ENCODE assay signal across 8 cellular contexts in genomic region chr15:25439456-25439836, GRCh38. TPM values are rescaled to one million over a fixed set of nuclear protein-coding genes. Genes with fewer than 3 reads are reported as not detected.
DNase-seq lines count a peak whose midpoint lies in the region; ATAC-seq, FAIRE-seq and TF ChIP-seq lines count a peak whose summit lies in the region.

No MANE protein-coding gene starts in this region.

- 2% methylated on average over 12 of the region's 12 CpGs for WGBS in liver
- 9 to 10% methylated on average over 10 to 12 of the region's 12 CpGs for WGBS in thyroid gland, 2 donors

- FAIRE-seq in bronchial epithelial cell (lab: Jason Lieb, UNC) = no peak

- intact Hi-C loops in thyroid gland (cut with DNase I) = no loop called here

- peak; percentile 11 for DNase-seq in GM03348 (ENCODE audit: low spot score)
- DNase-seq in LoVo (ENCODE audit: low spot score) = peak; percentile 29
- DNase-seq in bronchial epithelial cell (ENCODE audit: low read depth) = peak; percentile 29
- no peak for DNase-seq in thyroid gland
- DNase-seq in UCSD-AML1 (lab: John Stamatoyannopoulos, UW; ENCODE audit: unreplicated experiment) = no peak
- no peak for DNase-seq in NCI-H187 (lab: John Stamatoyannopoulos, UW)

- H3K36me3 ChIP-seq in bronchial epithelial cell (ENCODE audit: control insufficient read depth, insufficient read depth, low read length) (no peaks in the 10 kb centered on the region), liver (ENCODE audit: control insufficient read depth in 4 of 4, insufficient read depth in 3 of 4, low read depth in 1 of 4, low read length in 3 of 4) (no peaks in the 10 kb centered on the region), thyroid gland (peaks cover 0 to 5% of the 10 kb centered on the region in 2 donors)

- ATAC-seq in GM21576 (IDR thresholded peaks at IDR 0.05; ENCODE audit: unreplicated experiment) = peak; percentile 6

- TF ChIP-seq POLR2A in thyroid gland (IDR thresholded peaks at IDR 0.05) = no peak

- H3K27me3 ChIP-seq in bronchial epithelial cell (ENCODE audit: control insufficient read depth, insufficient read depth, low read length) = no peaks in the 10 kb centered on the region
- H3K27me3 ChIP-seq in liver (ENCODE audit: control insufficient read depth in 4 of 4, insufficient read depth in 4 of 4, low read length in 3 of 4) = no peaks in the 10 kb centered on the region
- H3K27me3 ChIP-seq in thyroid gland = no peaks in the 10 kb centered on the region

- TF ChIP-seq CTCF in bronchial epithelial cell (IDR thresholded peaks at IDR 0.05; ENCODE audit: insufficient read depth, low read length, severe bottlenecking) (no peak), liver (IDR thresholded peaks at IDR 0.05; ENCODE audit: low read depth, low read length, missing input control) (no peak), thyroid gland (IDR thresholded peaks at IDR 0.05) (no peak)

- H3K9ac ChIP-seq in liver (ENCODE audit: low read depth in 1 of 2, low read length in 2 of 2) = peak overlapping the region; percentile 91 to 93

- H3K4me1 ChIP-seq in liver (ENCODE audit: control insufficient read depth in 4 of 4, insufficient read depth in 4 of 4, low read length in 3 of 4) = peaks cover 0 to 38% (median 23%) of the 10 kb centered on the region in 4 donors
- peaks cover 29 to 31% of the 10 kb centered on the region in 2 donors for H3K4me1 ChIP-seq in thyroid gland

- H3K9me3 ChIP-seq in liver (ENCODE audit: control insufficient read depth in 4 of 4, low read length in 3 of 4) (no peaks in the 10 kb centered on the region), thyroid gland (no peaks in the 10 kb centered on the region)

- H3K27ac ChIP-seq in liver (ENCODE audit: low read depth in 1 of 2, low read length in 2 of 2) = peak overlapping the region; percentile 94
- H3K27ac ChIP-seq in thyroid gland = peak overlapping the region; percentile 92 to 97 (median 97)

- no peak for TF ChIP-seq RAD21 in liver (IDR thresholded peaks at IDR 0.05)

- H3K4me3 ChIP-seq in bronchial epithelial cell (ENCODE audit: low read depth, low read length) (peak overlapping the region; percentile 94), liver (ENCODE audit: low read depth in 1 of 3, low read length in 3 of 3) (peak overlapping the region; percentile 75 to 89 (median 83)), thyroid gland (replicated peaks in 1 of 3) (peak overlapping the region; percentile 32 to 98 (median 78))

TF ChIP-seq in liver, 16 proteins besides CTCF, POLR2A, EP300 and RAD21:
- TF ChIP-seq RXRA (IDR thresholded peaks at IDR 0.05) (peak in 1 of 2 donors; percentile 63), FOXA2 (IDR thresholded peaks at IDR 0.05) (peak; percentile 37), HNF4A (conservative IDR thresholded peaks at IDR 0.05) (peak in 1 of 2 donors; percentile 54), MAX (IDR thresholded peaks at IDR 0.05) (no peak), REST (IDR thresholded peaks at IDR 0.05) (peak; percentile 7), FOXA1 (IDR thresholded peaks at IDR 0.05) (peak; percentile 36), ATF3 (IDR thresholded peaks at IDR 0.05) (no peak), HNF4G (IDR thresholded peaks at IDR 0.05) (no peak), SP1 (IDR thresholded peaks at IDR 0.05) (peak; percentile 39), YY1 (IDR thresholded peaks at IDR 0.05) (peak; percentile 39), EGR1 (IDR thresholded peaks at IDR 0.05; ENCODE audit: low read depth in 2 of 2) (no peak), GABPA (IDR thresholded peaks at IDR 0.05 in 1 of 2, conservative IDR thresholded peaks at IDR 0.05 in 1 of 2) (no peak)

RNA-seq across cellular contexts. Expression of gene UBE3A, which starts 0.6 kb away (rescaled TPM):
- total RNA-seq in bronchial epithelial cell = 57.4 and 67.7 TPM in 2 replicates
- 10 to 100 TPM; 41.3 to 58.4 TPM for total RNA-seq in liver
- 10 to 100 TPM; 12.9 to 35.1 TPM for polyA plus RNA-seq in liver
- total RNA-seq in thyroid gland = 100 to 1,000 TPM in 3 of 4 donors, 10 to 100 TPM in 1; 88.6 to 140 (median 106) TPM

Comparison
In these comparisons a context has a peak if more than half of its experiments do, and no peak if none do; other contexts are left out.
1. DNase-seq: peak in GM03348 (single experiment), LoVo (single experiment) and bronchial epithelial cell (single experiment); none in thyroid gland (0 of 2), UCSD-AML1 (single experiment) and NCI-H187 (0 of 2).
2. Peak in every context shown above with its lines, with median percentiles within 50 percentile points of each other: H3K4me3 ChIP-seq.